In genomic region chr16:2459647-2460390, GRCh38 we compare ENCODE assay signal across 8 cellular contexts. TPM values are rescaled to one million over a fixed set of nuclear protein-coding genes. Genes with fewer than 3 reads are reported as not detected.
A peak's percentile ranks its signal among the peaks of the same experiment; 100 is the strongest.
DNase-seq lines count a peak whose midpoint lies in the region; ATAC-seq and TF ChIP-seq lines count a peak whose summit lies in the region.

A gene with protein sequence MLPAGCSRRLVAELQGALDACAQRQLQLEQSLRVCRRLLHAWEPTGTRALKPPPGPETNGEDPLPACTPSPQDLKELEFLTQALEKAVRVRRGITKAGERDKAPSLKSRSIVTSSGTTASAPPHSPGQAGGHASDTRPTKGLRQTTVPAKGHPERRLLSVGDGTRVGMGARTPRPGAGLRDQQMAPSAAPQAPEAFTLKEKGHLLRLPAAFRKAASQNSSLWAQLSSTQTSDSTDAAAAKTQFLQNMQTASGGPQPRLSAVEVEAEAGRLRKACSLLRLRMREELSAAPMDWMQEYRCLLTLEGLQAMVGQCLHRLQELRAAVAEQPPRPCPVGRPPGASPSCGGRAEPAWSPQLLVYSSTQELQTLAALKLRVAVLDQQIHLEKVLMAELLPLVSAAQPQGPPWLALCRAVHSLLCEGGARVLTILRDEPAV (plus strand): TSS chr16:2460109. CDS start chr16:2460145, 36 bp downstream.

- H3K4me1 Mint-ChIP-seq in chondrocyte (ENCODE audit: low read depth), result peaks cover 14% of the 10 kb centered on the region

- H3K27ac Mint-ChIP-seq in chondrocyte (ENCODE audit: unreplicated experiment), result peak within 1 kb of the TSS; percentile 85

- H3K27me3 Mint-ChIP-seq in chondrocyte (ENCODE audit: low read depth), result no peaks in the 10 kb centered on the region

- TF ChIP-seq CTCF in chondrocyte (IDR thresholded peaks at IDR 0.05), result peak; percentile 24

- ATAC-seq in HG03439 (IDR thresholded peaks at IDR 0.05; ENCODE audit: unreplicated experiment), result peak; percentile 81

- no peaks in the 10 kb centered on the region for H3K36me3 Mint-ChIP-seq in chondrocyte (ENCODE audit: low read depth)

- TF ChIP-seq POLR2A in GM19193 (IDR thresholded peaks at IDR 0.05; ENCODE audit: extremely low read depth, insufficient read depth, insufficient read length), result peak; percentile 52

- DNase-seq in AML-193 (lab: John Stamatoyannopoulos, UW) (peak; percentile 92), NCI-H510A treated with DMSO at 0.1 percent for 48 hours (lab: John Stamatoyannopoulos, UW) (peak; percentile 73), chondrocyte (ENCODE audit: low spot score) (peak; percentile 98), kidney glomerular epithelial cell (lab: John Stamatoyannopoulos, UW) (peak; percentile 87)
- DNase-seq in activated CD4-positive, alpha-beta T cell treated with anti-CD3 and anti-CD28 coated beads for 1 hour, result peak; percentile 94
- DNase-seq in stimulated activated CD4-positive, alpha-beta T cell treated with anti-CD3 and anti-CD28 coated beads, Interleukin-1b, Interleukin-23, amount 100 ng/mL, for 1 hour (ENCODE audit: low read depth in 2 of 2), result peak; percentile 93 to 95

- peak within 1 kb of the TSS; percentile 84 for H3K4me3 Mint-ChIP-seq in chondrocyte (ENCODE audit: unreplicated experiment)

- no peaks in the 10 kb centered on the region for H3K9me3 Mint-ChIP-seq in chondrocyte (ENCODE audit: low read depth)

RNA-seq across cellular contexts. Expression of the gene that starts here (rescaled TPM):
- total RNA-seq in chondrocyte, result 3.9 to 6.5 TPM (median 5.5 TPM) in 3 replicates

Comparison
In these comparisons a context has a peak if more than half of its experiments do, and no peak if none do; other contexts are left out.
1. Peak in every context shown above with its lines: DNase-seq and ATAC-seq.